ENCODE assay signal across 2 cellular contexts in the genomic region with DNA sequence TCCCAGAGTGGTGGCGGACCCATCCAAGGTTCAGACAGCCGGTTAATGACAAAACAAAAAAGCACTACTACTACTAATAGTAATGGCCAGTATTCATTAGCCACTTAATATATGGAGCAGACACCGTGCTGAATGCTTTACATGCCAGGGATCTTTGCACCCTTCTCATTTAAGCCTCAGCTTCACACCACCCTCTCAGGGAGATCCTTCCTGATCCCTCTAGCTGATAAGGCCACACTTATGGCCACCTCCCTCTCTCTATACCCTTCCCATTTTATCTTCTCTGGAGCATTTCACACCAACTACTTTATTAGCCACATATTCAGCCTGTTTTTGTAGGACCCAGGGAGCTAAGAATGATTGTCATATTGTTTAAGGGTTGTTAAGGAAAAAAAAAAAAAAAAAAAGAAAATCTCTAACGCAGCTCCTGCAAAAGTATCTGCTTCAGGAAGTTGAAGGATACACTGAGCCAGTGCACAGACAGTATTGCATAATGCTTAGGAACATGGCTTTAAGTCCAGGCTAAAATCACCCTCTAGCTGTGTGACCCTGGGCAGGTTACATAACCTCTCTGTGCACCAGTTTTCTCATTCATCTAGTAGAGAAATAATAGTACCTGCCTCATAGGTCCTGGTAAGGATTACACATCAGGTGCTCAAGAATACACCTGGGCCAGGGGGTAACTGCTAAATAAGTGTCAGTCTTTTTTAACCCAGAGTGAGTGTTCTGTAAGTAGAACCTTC.
A peak's percentile ranks its signal among the peaks of the same experiment; 100 is the strongest.
TF ChIP-seq lines count a peak whose summit lies in the region.

No MANE protein-coding gene starts in this region.

TF ChIP-seq in HEK293T, 16 proteins besides CTCF, POLR2A, EP300 and RAD21 (continued from another document):
- TF ChIP-seq, protein P1, sequence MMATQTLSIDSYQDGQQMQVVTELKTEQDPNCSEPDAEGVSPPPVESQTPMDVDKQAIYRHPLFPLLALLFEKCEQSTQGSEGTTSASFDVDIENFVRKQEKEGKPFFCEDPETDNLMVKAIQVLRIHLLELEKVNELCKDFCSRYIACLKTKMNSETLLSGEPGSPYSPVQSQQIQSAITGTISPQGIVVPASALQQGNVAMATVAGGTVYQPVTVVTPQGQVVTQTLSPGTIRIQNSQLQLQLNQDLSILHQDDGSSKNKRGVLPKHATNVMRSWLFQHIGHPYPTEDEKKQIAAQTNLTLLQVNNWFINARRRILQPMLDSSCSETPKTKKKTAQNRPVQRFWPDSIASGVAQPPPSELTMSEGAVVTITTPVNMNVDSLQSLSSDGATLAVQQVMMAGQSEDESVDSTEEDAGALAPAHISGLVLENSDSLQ (IDR thresholded peaks at IDR 0.05), result no peak
TF ChIP-seq in HEK293T: peak in this region for 1.

TF ChIP-seq in K562, 482 proteins besides CTCF, POLR2A, EP300 and RAD21 (continued from another document):
- TF ChIP-seq, protein P1 (IDR thresholded peaks at IDR 0.05), result no peak
- TF ChIP-seq MCM2 (IDR thresholded peaks at IDR 0.05; ENCODE audit: low read depth), result no peak
- 0 out of 4 replicates have a peak, but pooled peaks of 1 of the 2 experiments have one; percentile 15 for TF ChIP-seq KDM1A (IDR thresholded peaks at IDR 0.05)
- peak; percentile 86 for TF ChIP-seq RBM25 (IDR thresholded peaks at IDR 0.05; ENCODE audit: low read depth, low read length, severe bottlenecking)
- TF ChIP-seq NR2F6 (CRISPR knock-in tag; IDR thresholded peaks at IDR 0.05), result no peak
- peak; percentile 77 for TF ChIP-seq ZFP36 (IDR thresholded peaks at IDR 0.05; ENCODE audit: low read depth, low read length, partially characterized antibody)
- no peak for TF ChIP-seq ZBTB9 (CRISPR knock-in tag; IDR thresholded peaks at IDR 0.05)
- no peak for TF ChIP-seq CEBPG (CRISPR knock-in tag; IDR thresholded peaks at IDR 0.05)
- 0 out of 4 replicates have a peak, but pooled peaks have one; percentile 8 to 31 for TF ChIP-seq CEBPG (tag; conservative IDR thresholded peaks at IDR 0.05 in 1 of 2, IDR thresholded peaks at IDR 0.05 in 1 of 2)
- no peak for TF ChIP-seq SREBF2 (CRISPR knock-in tag; IDR thresholded peaks at IDR 0.05)
- peak; percentile 32; the same call in 1 of the 2 replicates for TF ChIP-seq BCOR (IDR thresholded peaks at IDR 0.05)
TF ChIP-seq in K562: peak in this region for 5.
